Comparison of ENCODE assay signal across 10 cellular contexts in the genomic region with DNA sequence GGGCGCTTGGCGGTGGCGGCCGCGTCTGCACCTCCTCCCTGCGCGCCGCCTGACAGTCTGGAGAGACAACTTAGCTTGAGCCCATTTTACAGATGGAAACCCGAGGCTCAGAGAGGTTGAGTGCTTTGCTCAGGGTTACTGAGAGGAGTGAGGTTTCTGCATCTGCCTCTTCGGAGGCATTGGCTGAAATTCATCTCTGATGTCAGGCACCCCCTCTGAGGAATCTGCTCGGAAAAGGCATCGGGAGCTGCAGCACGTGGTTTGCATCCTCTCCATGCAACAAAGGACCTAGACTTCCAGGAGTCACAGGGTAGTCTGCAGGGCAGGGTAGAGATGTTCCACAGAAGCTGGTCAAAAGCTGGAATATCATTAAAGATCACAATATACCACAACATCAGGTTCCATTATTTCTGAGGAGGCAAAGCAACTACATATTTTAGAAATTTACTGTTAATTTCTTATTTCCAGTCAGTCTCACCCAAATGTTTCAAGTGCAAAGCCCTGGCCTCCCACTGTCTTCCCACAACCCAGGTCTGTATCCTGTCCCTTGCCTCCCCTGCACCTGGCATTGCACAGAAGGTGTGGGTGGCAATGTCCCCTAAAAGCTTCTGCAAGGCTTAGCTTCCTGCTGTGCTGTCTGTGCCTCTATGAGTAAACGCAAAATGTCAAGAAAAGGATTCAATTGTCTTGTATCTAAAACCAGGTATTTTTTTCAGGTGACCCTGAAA. TPM values are rescaled to one million over a fixed set of nuclear protein-coding genes. Genes with fewer than 3 reads are reported as not detected.
DNase-seq lines count a peak whose midpoint lies in the region; ATAC-seq, FAIRE-seq and TF ChIP-seq lines count a peak whose summit lies in the region.
"Had no signal": no experiment of that assay in that cellular context is flagged by ENCODE, and none has a peak within 500 bp of the region (broad histone marks: within the 10 kb centered on the region; RNA-seq: fewer than 3 reads in every experiment).

No MANE protein-coding gene starts in this region.

- peaks cover 3% of the 10 kb centered on the region for H3K4me1 ChIP-seq in astrocyte (ENCODE audit: insufficient read depth, low read length)

- no peak for DNase-seq in activated naive CD4-positive, alpha-beta T cell treated with anti-CD3 and anti-CD28 coated beads for 36 hours
- no peak for DNase-seq in activated naive CD4-positive, alpha-beta T cell (lab: John Stamatoyannopoulos, UW)
- no peak for DNase-seq in astrocyte (ENCODE audit: low read depth)
- no peak for DNase-seq in memory B cell (ENCODE audit: low spot score in 2 of 2)
- DNase-seq in type B pancreatic cell (ENCODE audit: extremely low spot score, unreplicated experiment) = peak; percentile 37
- DNase-seq in NOMO-1 treated with DMSO at 0.1 percent for 48 hours (lab: John Stamatoyannopoulos, UW; ENCODE audit: unreplicated experiment) = no peak
- DNase-seq in NCI-H82 (lab: John Stamatoyannopoulos, UW) = no peak

- no peak for ATAC-seq in memory B cell (ENCODE audit: low read depth)
- no peak for ATAC-seq in GM21529 (IDR thresholded peaks at IDR 0.05; ENCODE audit: unreplicated experiment)

- no peaks in the 10 kb centered on the region for H3K9me3 ChIP-seq in astrocyte (ENCODE audit: insufficient read depth, low read depth, low read length)

- TF ChIP-seq CTCF in astrocyte (IDR thresholded peaks at IDR 0.05; ENCODE audit: insufficient read depth, low read depth, low read length) (no peak), type B pancreatic cell (conservative IDR thresholded peaks at IDR 0.05) (no peak)

- no peak overlapping the region for H3K9ac ChIP-seq in astrocyte (ENCODE audit: low read length)

- H3K79me2 ChIP-seq in astrocyte (ENCODE audit: insufficient read depth, low read length) = no peaks in the 10 kb centered on the region

- H3K4me3 Mint-ChIP-seq in activated naive CD4-positive, alpha-beta T cell treated with anti-CD3 and anti-CD28 coated beads for 36 hours = peak overlapping the region; percentile 91
- H3K4me3 Mint-ChIP-seq in astrocyte (ENCODE audit: unreplicated experiment) (peak overlapping the region; percentile 89), memory B cell (peak overlapping the region; percentile 86), type B pancreatic cell (peak overlapping the region; percentile 89)

- H3K4me3 ChIP-seq in astrocyte (ENCODE audit: insufficient read depth, low read depth, low read length) = no peak overlapping the region

- H2AFZ ChIP-seq in astrocyte (ENCODE audit: low read depth, low read length) = no peak overlapping the region

- peak overlapping the region; percentile 77 for H3K4me2 ChIP-seq in astrocyte (ENCODE audit: low read length)

- H3K4me1 Mint-ChIP-seq in activated naive CD4-positive, alpha-beta T cell treated with anti-CD3 and anti-CD28 coated beads for 36 hours (ENCODE audit: low read depth) = peaks cover 19% of the 10 kb centered on the region
- H3K4me1 Mint-ChIP-seq in astrocyte (ENCODE audit: low read depth, unreplicated experiment) (peaks cover 6% of the 10 kb centered on the region), memory B cell (peaks cover 13% of the 10 kb centered on the region), type B pancreatic cell (ENCODE audit: unreplicated experiment) (peaks cover 12% of the 10 kb centered on the region)

- no peaks in the 10 kb centered on the region for H3K36me3 ChIP-seq in astrocyte (ENCODE audit: insufficient read depth, low read length)

- H3K9me3 Mint-ChIP-seq in activated naive CD4-positive, alpha-beta T cell treated with anti-CD3 and anti-CD28 coated beads for 36 hours = no peaks in the 10 kb centered on the region
- H3K9me3 Mint-ChIP-seq in astrocyte (ENCODE audit: unreplicated experiment) = peaks cover 4% of the 10 kb centered on the region
- H3K9me3 Mint-ChIP-seq in memory B cell = no peaks in the 10 kb centered on the region
- H3K9me3 Mint-ChIP-seq in type B pancreatic cell = no peaks in the 10 kb centered on the region

- no peaks in the 10 kb centered on the region for H3K27me3 Mint-ChIP-seq in activated naive CD4-positive, alpha-beta T cell treated with anti-CD3 and anti-CD28 coated beads for 36 hours (ENCODE audit: low read depth)
- H3K27me3 Mint-ChIP-seq in astrocyte (ENCODE audit: low read depth, unreplicated experiment) = peaks cover 38% of the 10 kb centered on the region
- peaks cover 7% of the 10 kb centered on the region for H3K27me3 Mint-ChIP-seq in memory B cell
- H3K27me3 Mint-ChIP-seq in type B pancreatic cell = peaks cover 51% of the 10 kb centered on the region

- no peak overlapping the region for H3K27ac ChIP-seq in astrocyte (ENCODE audit: low read depth, low read length)
- H3K27ac ChIP-seq: epithelial cell of prostate had no signal

- no peaks in the 10 kb centered on the region for H3K36me3 Mint-ChIP-seq in activated naive CD4-positive, alpha-beta T cell treated with anti-CD3 and anti-CD28 coated beads for 36 hours (ENCODE audit: low read depth)
- H3K36me3 Mint-ChIP-seq in astrocyte (ENCODE audit: low read depth, unreplicated experiment) (peaks cover 2% of the 10 kb centered on the region), memory B cell (no peaks in the 10 kb centered on the region), type B pancreatic cell (no peaks in the 10 kb centered on the region)

- H4K20me1 ChIP-seq in astrocyte (ENCODE audit: insufficient read depth, low read length) = no peaks in the 10 kb centered on the region

- CTCF ChIA-PET in activated naive CD4-positive, alpha-beta T cell treated with anti-CD3 and anti-CD28 coated beads for 36 hours (lab: Charles Lee) = interaction anchor here (1.0 to 1.5 kb wide), 4 partner anchors 13 to 54 kb away, joined by 3 to 4 read pairs (median 4); no protein-coding TSS in a partner anchor

- intact Hi-C loops in activated naive CD4-positive, alpha-beta T cell treated with anti-CD3 and anti-CD28 coated beads for 36 hours (cut with micrococcal nuclease) = loop anchor here (5.0 kb wide), 1 partner anchor 251 kb away; a partner anchor contains a TSS

- no peak for FAIRE-seq in astrocyte (lab: Jason Lieb, UNC)
- FAIRE-seq: TTC549 had no signal

- H3K27ac Mint-ChIP-seq in activated naive CD4-positive, alpha-beta T cell treated with anti-CD3 and anti-CD28 coated beads for 36 hours = no peak overlapping the region
- H3K27ac Mint-ChIP-seq in astrocyte (ENCODE audit: unreplicated experiment) (no peak overlapping the region), memory B cell (no peak overlapping the region), type B pancreatic cell (peak overlapping the region; percentile 79)

- H3K27me3 ChIP-seq in astrocyte (ENCODE audit: insufficient read depth, low read length) = peaks cover 16% of the 10 kb centered on the region

RNA-seq across cellular contexts. Expression of a gene that starts 3.4 kb away (rescaled TPM):
- total RNA-seq in activated naive CD4-positive, alpha-beta T cell treated with anti-CD3 and anti-CD28 coated beads for 36 hours = not detected
- total RNA-seq in astrocyte (not detected in 2 replicates), type B pancreatic cell (ENCODE audit: low replicate concordance) (not detected in 2 replicates)
